Comparison of ENCODE assay signal across 8 cellular contexts in the genomic region with DNA sequence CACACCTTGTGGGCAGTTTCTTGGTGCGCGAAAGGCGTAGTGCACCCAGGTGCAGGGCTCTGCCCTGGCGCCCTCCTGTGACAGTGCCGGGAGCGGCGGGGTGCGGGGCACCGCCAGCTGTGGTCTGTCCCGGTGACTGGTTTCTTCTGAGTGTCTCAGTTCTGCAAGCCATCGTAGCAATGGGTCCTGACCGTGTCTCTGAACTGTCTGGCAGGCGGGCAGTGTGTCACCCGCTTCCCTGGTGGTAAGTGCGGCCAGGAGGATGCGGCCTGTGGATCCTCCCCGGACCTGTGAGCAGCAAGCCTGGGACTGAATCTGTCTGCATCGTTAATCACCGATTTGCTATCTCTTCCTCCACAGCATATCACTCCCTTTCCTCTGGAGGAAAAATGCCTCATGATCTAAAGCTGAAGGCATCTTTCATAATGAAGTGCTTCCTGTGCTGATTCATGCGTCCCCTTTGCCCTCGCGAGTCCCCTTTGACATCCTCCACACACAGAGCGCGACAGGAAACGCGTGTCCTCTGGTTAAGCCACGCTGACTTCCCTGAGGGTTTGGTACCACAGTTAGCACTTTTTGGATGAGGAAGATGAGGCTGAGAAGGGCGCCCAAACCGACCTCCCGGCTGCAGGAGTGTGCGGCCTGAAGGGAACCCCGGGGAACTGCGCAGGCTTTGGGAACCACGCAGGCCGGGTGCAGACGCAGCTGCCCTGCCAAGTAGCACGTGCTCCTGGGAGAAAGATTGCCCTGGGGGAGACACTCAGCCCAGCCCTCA.
A peak's percentile ranks its signal among the peaks of the same experiment; 100 is the strongest.
DNase-seq lines count a peak whose midpoint lies in the region; ATAC-seq, FAIRE-seq and TF ChIP-seq lines count a peak whose summit lies in the region.

No MANE protein-coding gene starts in this region.

- no peaks in the 10 kb centered on the region for H3K36me3 ChIP-seq in lower lobe of right lung

- ATAC-seq in HG02642 (IDR thresholded peaks at IDR 0.05; ENCODE audit: poor library complexity, unreplicated experiment) (peak; percentile 50), activated B cell treated with CpG ODN at 0.5 μM for 24 hours (ENCODE audit: low read depth) (peak; percentile 45), lower lobe of right lung (peak; percentile 56 to 65), HG03520 (IDR thresholded peaks at IDR 0.05; ENCODE audit: unreplicated experiment) (no peak)

- no peak for FAIRE-seq in RCC 7860 (lab: Jason Lieb, UNC)

- no peaks in the 10 kb centered on the region for H3K9me3 Mint-ChIP-seq in activated B cell treated with CpG ODN at 0.5 μM for 24 hours

- H3K4me1 Mint-ChIP-seq in activated B cell treated with CpG ODN at 0.5 μM for 24 hours: peaks cover 18% of the 10 kb centered on the region

- peaks cover 35% of the 10 kb centered on the region for H3K4me1 ChIP-seq in lower lobe of right lung

- no peaks in the 10 kb centered on the region for H3K36me3 Mint-ChIP-seq in activated B cell treated with CpG ODN at 0.5 μM for 24 hours (ENCODE audit: low read depth)

- no peak overlapping the region for H3K27ac Mint-ChIP-seq in activated B cell treated with CpG ODN at 0.5 μM for 24 hours

- DNase-seq in GM12865 (ENCODE audit: low read depth): peak; percentile 35
- no peak for DNase-seq in activated B cell treated with CpG ODN at 0.5 μM for 24 hours
- DNase-seq in lower lobe of right lung: peak; percentile 74
- no peak for DNase-seq in glomerular visceral epithelial cell (ENCODE audit: extremely low spot score)
- no peak for DNase-seq in RCC 7860 (ENCODE audit: low spot score)
- no peak for DNase-seq in HuH-7 (ENCODE audit: low spot score)

- POLR2A ChIA-PET in activated B cell treated with CpG ODN at 0.5 μM for 24 hours (lab: Charles Lee): interaction anchor here (0.6 kb wide), 1 partner anchor 18 kb away, joined by 3 read pairs; no protein-coding TSS in a partner anchor

- peaks cover under 1% of the 10 kb centered on the region for H3K9me3 ChIP-seq in lower lobe of right lung

- H3K4me3 ChIP-seq in GM12865 (ENCODE audit: low read depth, low read length) (no peak overlapping the region), lower lobe of right lung (no peak overlapping the region)

- TF ChIP-seq CTCF in GM12865 (IDR thresholded peaks at IDR 0.05; ENCODE audit: insufficient read depth, low read depth, low read length, missing control alignments) (no peak), activated B cell treated with CpG ODN at 0.5 μM for 24 hours (IDR thresholded peaks at IDR 0.05) (no peak), lower lobe of right lung (IDR thresholded peaks at IDR 0.05) (no peak)

- H3K27ac ChIP-seq in lower lobe of right lung: no peak overlapping the region

- H3K27me3 Mint-ChIP-seq in activated B cell treated with CpG ODN at 0.5 μM for 24 hours: peaks cover 7% of the 10 kb centered on the region

- CTCF ChIA-PET in activated B cell treated with CpG ODN at 0.5 μM for 24 hours (lab: Charles Lee): no interaction called here

- peak overlapping the region; percentile 29 for H3K4me3 Mint-ChIP-seq in activated B cell treated with CpG ODN at 0.5 μM for 24 hours

- H3K27me3 ChIP-seq in lower lobe of right lung (ENCODE audit: low read depth): peaks cover 21% of the 10 kb centered on the region

- intact Hi-C loops in activated B cell treated with CpG ODN at 0.5 μM for 24 hours (cut with micrococcal nuclease) (no loop called here), lower lobe of right lung (cut with DNase I) (no loop called here)

Comparison
In these comparisons a context has a peak if more than half of its experiments do, and no peak if none do; other contexts are left out.
1. DNase-seq: peak in GM12865 (single experiment) and lower lobe of right lung (single experiment); none in activated B cell treated with CpG ODN at 0.5 μM for 24 hours (single experiment), glomerular visceral epithelial cell (single experiment), RCC 7860 (single experiment) and HuH-7 (single experiment).